1 cellular context compared by ENCODE assay signal in genomic region chr11:27506200-27507182, GRCh38.
TF ChIP-seq lines count a peak whose summit lies in the region.

A gene with protein sequence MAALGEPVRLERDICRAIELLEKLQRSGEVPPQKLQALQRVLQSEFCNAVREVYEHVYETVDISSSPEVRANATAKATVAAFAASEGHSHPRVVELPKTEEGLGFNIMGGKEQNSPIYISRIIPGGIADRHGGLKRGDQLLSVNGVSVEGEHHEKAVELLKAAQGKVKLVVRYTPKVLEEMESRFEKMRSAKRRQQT (minus strand): TSS chr11:27506769. CDS start chr11:27506752, 17 bp downstream.

TF ChIP-seq in HepG2, 621 proteins besides CTCF, POLR2A, EP300 and RAD21 (continues in another document):
- no peak; the same call in 1 of the 2 replicates for TF ChIP-seq ZNF124 (CRISPR knock-in tag; IDR thresholded peaks at IDR 0.05)
- peak; percentile 20; the same call in 1 of the 2 replicates for TF ChIP-seq PRDM15 (CRISPR knock-in tag; IDR thresholded peaks at IDR 0.05)
- TF ChIP-seq SIX4 (CRISPR knock-in tag; IDR thresholded peaks at IDR 0.05), result no peak
- TF ChIP-seq, protein P1, sequence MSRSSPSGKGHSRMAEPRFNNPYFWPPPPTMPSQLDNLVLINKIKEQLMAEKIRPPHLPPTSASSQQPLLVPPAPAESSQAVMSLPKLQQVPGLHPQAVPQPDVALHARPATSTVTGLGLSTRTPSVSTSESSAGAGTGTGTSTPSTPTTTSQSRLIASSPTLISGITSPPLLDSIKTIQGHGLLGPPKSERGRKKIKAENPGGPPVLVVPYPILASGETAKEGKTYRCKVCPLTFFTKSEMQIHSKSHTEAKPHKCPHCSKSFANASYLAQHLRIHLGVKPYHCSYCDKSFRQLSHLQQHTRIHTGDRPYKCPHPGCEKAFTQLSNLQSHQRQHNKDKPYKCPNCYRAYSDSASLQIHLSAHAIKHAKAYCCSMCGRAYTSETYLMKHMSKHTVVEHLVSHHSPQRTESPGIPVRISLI (CRISPR knock-in tag; IDR thresholded peaks at IDR 0.05; ENCODE audit: borderline replicate concordance), result no peak
- no peak for TF ChIP-seq GPN1 (CRISPR knock-in tag; IDR thresholded peaks at IDR 0.05; ENCODE audit: borderline replicate concordance)
- no peak; the same call in none of the 2 replicates for TF ChIP-seq CHCHD3 (CRISPR knock-in tag; IDR thresholded peaks at IDR 0.05)
- peak; percentile 79 for TF ChIP-seq NRL (CRISPR knock-in tag; IDR thresholded peaks at IDR 0.05; ENCODE audit: borderline replicate concordance)
- no peak for TF ChIP-seq ZBTB44 (CRISPR knock-in tag; IDR thresholded peaks at IDR 0.05)
- TF ChIP-seq CENPBD1 (CRISPR knock-in tag; IDR thresholded peaks at IDR 0.05; ENCODE audit: borderline replicate concordance, low read depth), result no peak
- TF ChIP-seq, protein P2, sequence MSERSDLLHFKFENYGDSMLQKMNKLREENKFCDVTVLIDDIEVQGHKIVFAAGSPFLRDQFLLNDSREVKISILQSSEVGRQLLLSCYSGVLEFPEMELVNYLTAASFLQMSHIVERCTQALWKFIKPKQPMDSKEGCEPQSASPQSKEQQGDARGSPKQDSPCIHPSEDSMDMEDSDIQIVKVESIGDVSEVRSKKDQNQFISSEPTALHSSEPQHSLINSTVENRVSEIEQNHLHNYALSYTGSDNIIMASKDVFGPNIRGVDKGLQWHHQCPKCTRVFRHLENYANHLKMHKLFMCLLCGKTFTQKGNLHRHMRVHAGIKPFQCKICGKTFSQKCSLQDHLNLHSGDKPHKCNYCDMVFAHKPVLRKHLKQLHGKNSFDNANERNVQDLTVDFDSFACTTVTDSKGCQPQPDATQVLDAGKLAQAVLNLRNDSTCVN (CRISPR knock-in tag; IDR thresholded peaks at IDR 0.05; ENCODE audit: borderline replicate concordance), result peak; percentile 22; the same call in 1 of the 2 replicates
- TF ChIP-seq, protein P3, sequence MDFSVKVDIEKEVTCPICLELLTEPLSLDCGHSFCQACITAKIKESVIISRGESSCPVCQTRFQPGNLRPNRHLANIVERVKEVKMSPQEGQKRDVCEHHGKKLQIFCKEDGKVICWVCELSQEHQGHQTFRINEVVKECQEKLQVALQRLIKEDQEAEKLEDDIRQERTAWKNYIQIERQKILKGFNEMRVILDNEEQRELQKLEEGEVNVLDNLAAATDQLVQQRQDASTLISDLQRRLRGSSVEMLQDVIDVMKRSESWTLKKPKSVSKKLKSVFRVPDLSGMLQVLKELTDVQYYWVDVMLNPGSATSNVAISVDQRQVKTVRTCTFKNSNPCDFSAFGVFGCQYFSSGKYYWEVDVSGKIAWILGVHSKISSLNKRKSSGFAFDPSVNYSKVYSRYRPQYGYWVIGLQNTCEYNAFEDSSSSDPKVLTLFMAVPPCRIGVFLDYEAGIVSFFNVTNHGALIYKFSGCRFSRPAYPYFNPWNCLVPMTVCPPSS (IDR thresholded peaks at IDR 0.05), result no peak
- TF ChIP-seq ZNF329 (CRISPR knock-in tag; IDR thresholded peaks at IDR 0.05; ENCODE audit: low read depth), result no peak
- no peak for TF ChIP-seq PAF1 (CRISPR knock-in tag; IDR thresholded peaks at IDR 0.05)
- peak; percentile 34; the same call in 1 of the 2 replicates for TF ChIP-seq ZNF331 (CRISPR knock-in tag; IDR thresholded peaks at IDR 0.05)
- TF ChIP-seq, protein P4, sequence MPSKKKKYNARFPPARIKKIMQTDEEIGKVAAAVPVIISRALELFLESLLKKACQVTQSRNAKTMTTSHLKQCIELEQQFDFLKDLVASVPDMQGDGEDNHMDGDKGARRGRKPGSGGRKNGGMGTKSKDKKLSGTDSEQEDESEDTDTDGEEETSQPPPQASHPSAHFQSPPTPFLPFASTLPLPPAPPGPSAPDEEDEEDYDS (CRISPR knock-in tag; IDR thresholded peaks at IDR 0.05), result peak; percentile 90
- TF ChIP-seq CBX5 (CRISPR knock-in tag; IDR thresholded peaks at IDR 0.05; ENCODE audit: borderline replicate concordance), result peak; percentile 86; the same call in 1 of the 2 replicates
- peak; percentile 89 for TF ChIP-seq ZFY (CRISPR knock-in tag; IDR thresholded peaks at IDR 0.05)
- TF ChIP-seq HNRNPK (IDR thresholded peaks at IDR 0.05; ENCODE audit: low read depth, low read length, poor library complexity, severe bottlenecking), result peak; percentile 63
- TF ChIP-seq, protein P5, sequence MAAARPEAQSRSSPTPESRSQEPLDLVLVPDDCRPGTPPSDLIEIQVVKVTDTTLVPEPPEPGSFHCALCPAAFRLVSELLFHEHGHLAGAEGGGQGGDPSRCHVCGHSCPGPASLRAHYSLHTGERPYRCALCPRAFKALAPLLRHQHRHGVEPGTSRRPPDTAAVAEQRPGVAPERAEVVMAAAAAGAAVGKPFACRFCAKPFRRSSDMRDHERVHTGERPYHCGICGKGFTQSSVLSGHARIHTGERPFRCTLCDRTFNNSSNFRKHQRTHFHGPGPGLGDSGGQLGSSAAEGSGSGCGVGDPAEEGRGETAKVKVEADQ (CRISPR knock-in tag; IDR thresholded peaks at IDR 0.05; ENCODE audit: borderline replicate concordance), result no peak
- peak; percentile 68 for TF ChIP-seq SRSF1 (optimal IDR thresholded peaks at IDR 0.05; ENCODE audit: low read depth, low read length)
- no peak; the same call in 1 of the 2 replicates for TF ChIP-seq ZNF138 (CRISPR knock-in tag; IDR thresholded peaks at IDR 0.05; ENCODE audit: low read depth)
- no peak for TF ChIP-seq E2F5 (CRISPR knock-in tag; conservative IDR thresholded peaks at IDR 0.05)
- TF ChIP-seq FOXC1 (CRISPR knock-in tag; IDR thresholded peaks at IDR 0.05; ENCODE audit: borderline replicate concordance), result no peak; the same call in 1 of the 2 replicates
- no peak for TF ChIP-seq MYNN (CRISPR knock-in tag; IDR thresholded peaks at IDR 0.05; ENCODE audit: low read depth)
- TF ChIP-seq ZSCAN20 (CRISPR knock-in tag; IDR thresholded peaks at IDR 0.05; ENCODE audit: borderline replicate concordance), result peak; percentile 78; the same call in 1 of the 2 replicates
- no peak for TF ChIP-seq MIER2 (CRISPR knock-in tag; IDR thresholded peaks at IDR 0.05)
- TF ChIP-seq, protein P6, sequence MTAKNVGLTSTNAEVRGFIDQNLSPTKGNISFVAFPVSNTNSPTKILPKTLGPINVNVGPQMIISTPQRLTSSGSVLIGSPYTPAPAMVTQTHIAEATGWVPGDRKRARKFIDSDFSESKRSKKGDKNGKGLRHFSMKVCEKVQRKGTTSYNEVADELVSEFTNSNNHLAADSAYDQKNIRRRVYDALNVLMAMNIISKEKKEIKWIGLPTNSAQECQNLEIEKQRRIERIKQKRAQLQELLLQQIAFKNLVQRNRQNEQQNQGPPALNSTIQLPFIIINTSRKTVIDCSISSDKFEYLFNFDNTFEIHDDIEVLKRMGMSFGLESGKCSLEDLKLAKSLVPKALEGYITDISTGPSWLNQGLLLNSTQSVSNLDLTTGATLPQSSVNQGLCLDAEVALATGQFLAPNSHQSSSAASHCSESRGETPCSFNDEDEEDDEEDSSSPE (CRISPR knock-in tag; IDR thresholded peaks at IDR 0.05), result 0 out of 2 replicates have a peak, but pooled peaks have one; percentile 30
- TF ChIP-seq GABPA (IDR thresholded peaks at IDR 0.05; ENCODE audit: low read depth, low read length), result peak; percentile 70
- TF ChIP-seq GABPA (CRISPR knock-in tag; IDR thresholded peaks at IDR 0.05; ENCODE audit: low read depth), result peak; percentile 98
- TF ChIP-seq MYPOP (CRISPR knock-in tag; IDR thresholded peaks at IDR 0.05), result no peak; the same call in 1 of the 2 replicates
- TF ChIP-seq ZNF777 (CRISPR knock-in tag; IDR thresholded peaks at IDR 0.05), result no peak
- peak; percentile 54; the same call in 1 of the 2 replicates for TF ChIP-seq SALL2 (CRISPR knock-in tag; IDR thresholded peaks at IDR 0.05)
- TF ChIP-seq CREB3 (CRISPR knock-in tag; IDR thresholded peaks at IDR 0.05), result no peak
- TF ChIP-seq TSC22D2 (CRISPR knock-in tag; IDR thresholded peaks at IDR 0.05; ENCODE audit: borderline replicate concordance), result no peak; the same call in 1 of the 2 replicates
- TF ChIP-seq ZNF709 (CRISPR knock-in tag; IDR thresholded peaks at IDR 0.05), result 0 out of 2 replicates have a peak, but pooled peaks have one; percentile 45
- TF ChIP-seq ZNF770 (CRISPR knock-in tag; IDR thresholded peaks at IDR 0.05), result no peak
- peak; percentile 77; the same call in 1 of the 2 replicates for TF ChIP-seq ZNF740 (CRISPR knock-in tag; IDR thresholded peaks at IDR 0.05)
